In the genomic region with DNA sequence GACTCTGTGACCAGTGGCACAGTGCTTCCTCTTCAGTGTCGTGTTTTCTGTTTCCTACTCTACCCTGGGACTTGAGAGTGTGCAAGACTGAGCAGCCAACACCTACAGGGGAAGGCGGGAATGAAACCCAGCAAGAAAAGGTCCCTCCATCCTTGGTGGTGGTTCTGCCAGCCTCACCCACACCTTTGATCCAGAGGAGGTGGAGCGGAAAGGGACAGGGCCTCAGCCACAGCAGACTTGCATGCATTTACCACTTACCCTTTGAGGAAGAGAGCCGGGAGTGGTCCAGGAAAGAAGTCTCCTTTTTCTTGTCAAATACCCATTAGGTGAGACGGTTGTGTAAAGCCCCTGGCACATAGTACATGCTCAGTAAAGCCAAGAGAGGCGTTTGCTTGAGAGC, we compare ENCODE assay signal across 19 cellular contexts.
"Had no signal": no experiment of that assay in that cellular context is flagged by ENCODE, and none has a peak within 500 bp of the region (broad histone marks: within the 10 kb centered on the region; RNA-seq: fewer than 3 reads in every experiment).

No MANE protein-coding gene starts in this region.

- H3K27me3 ChIP-seq: ovary, right atrium auricular region had no signal

- H3K9me3 ChIP-seq: lower lobe of right lung, ovary had no signal

- H3K27ac ChIP-seq: coronary artery, epithelial cell of prostate, esophagus squamous epithelium, gastroesophageal sphincter, left ventricle myocardium inferior, lower lobe of right lung, ovary, right atrium auricular region, sigmoid colon, skin epidermis had no signal

- DNase-seq: effector memory CD4-positive, alpha-beta T cell; esophagus squamous epithelium; foreskin fibroblast; glutamatergic neuron; immature natural killer cell; kidney; left cardiac atrium; left ventricle myocardium inferior; lower lobe of right lung; natural killer cell; ovary; sigmoid colon; stimulated activated CD4-positive, alpha-beta T cell treated with anti-CD3 and anti-CD28 coated beads, Interleukin-12 subunit alpha, Interleukin-12 subunit beta, amount 100 ng/mL, for 4 hours; stimulated activated naive CD4-positive, alpha-beta T cell treated with Interleukin-2 at 50 U/mL for 16 hours had no signal

- H3K4me1 ChIP-seq: esophagus squamous epithelium, gastroesophageal sphincter, left ventricle myocardium inferior, lower lobe of right lung, right atrium auricular region, sigmoid colon had no signal

- H3K36me3 ChIP-seq: esophagus squamous epithelium, gastroesophageal sphincter, left ventricle myocardium inferior, lower lobe of right lung, ovary, right atrium auricular region, sigmoid colon had no signal

- H3K4me3 ChIP-seq: coronary artery, esophagus squamous epithelium, gastroesophageal sphincter, left ventricle myocardium inferior, lower lobe of right lung, ovary, right atrium auricular region, sigmoid colon, skin epidermis had no signal

- ATAC-seq: gastroesophageal sphincter, left cardiac atrium, lower lobe of right lung, natural killer cell had no signal
